Comparison of ENCODE assay signal across 22 cellular contexts in the genomic region with DNA sequence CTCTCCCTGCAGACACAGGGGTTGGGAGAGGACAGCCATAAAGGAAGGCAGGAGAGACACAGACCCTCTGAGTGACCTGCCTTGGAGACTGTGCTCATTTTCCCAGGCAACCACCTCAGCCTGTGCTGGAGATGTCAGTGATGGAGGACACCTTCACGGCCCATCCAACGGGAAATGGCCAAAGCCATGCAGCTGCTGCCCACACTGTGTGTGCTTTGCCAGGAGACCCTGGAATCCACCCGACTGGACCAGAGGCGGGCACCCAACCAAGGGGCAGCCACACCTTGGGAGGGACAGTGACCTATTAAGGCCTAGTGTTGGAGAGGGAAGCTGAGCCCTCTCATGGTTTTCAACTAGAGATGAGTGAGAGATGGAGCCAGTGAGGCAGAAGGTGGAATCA.
"Had no signal": no experiment of that assay in that cellular context is flagged by ENCODE, and none has a peak within 500 bp of the region (broad histone marks: within the 10 kb centered on the region; RNA-seq: fewer than 3 reads in every experiment).

No MANE protein-coding gene starts in this region.

- H3K4me2 ChIP-seq: hepatocyte, smooth muscle cell had no signal

- H3K4me3 ChIP-seq: hepatocyte, right lobe of liver, SK-N-MC, smooth muscle cell, tibial artery had no signal

- H3K9ac ChIP-seq: parathyroid adenoma had no signal

- H3K27ac ChIP-seq: foreskin keratinocyte, hepatocyte, parathyroid adenoma, right lobe of liver, SK-N-MC, tibial artery had no signal

- H2AFZ ChIP-seq: hepatocyte, parathyroid adenoma had no signal

- H3K36me3 ChIP-seq: right lobe of liver, tibial artery had no signal

- ATAC-seq: activated T-helper 17 cell treated with anti-CD3 and anti-CD28 coated beads, Interleukin-2, amount 50 U/mL, for 72 hours; foreskin keratinocyte; right lobe of liver; T-helper 17 cell had no signal

- H3K27ac Mint-ChIP-seq: activated CD4-positive, alpha-beta memory T cell treated with anti-CD3 and anti-CD28 coated beads for 36 hours; activated naive CD8-positive, alpha-beta T cell treated with anti-CD3 and anti-CD28 coated beads for 36 hours; activated T-cell treated with anti-CD3 and anti-CD28 coated beads, Interleukin-2, amount 50 U/mL, for 24 hours; activated T-helper 17 cell treated with anti-CD3 and anti-CD28 coated beads, Interleukin-2, amount 50 U/mL, for 72 hours; immature natural killer cell; natural killer cell treated with Interleukin-12 subunit alpha and Interleukin-12 subunit beta and Interleukin-15 and Interleukin-18, amount 100 ng/mL, for 72 hours; T-helper 17 cell had no signal

- H3K27me3 ChIP-seq: foreskin keratinocyte, right lobe of liver had no signal

- H3K4me3 Mint-ChIP-seq: activated CD4-positive, alpha-beta memory T cell treated with anti-CD3 and anti-CD28 coated beads for 36 hours; activated naive CD8-positive, alpha-beta T cell treated with anti-CD3 and anti-CD28 coated beads for 36 hours; activated T-cell treated with anti-CD3 and anti-CD28 coated beads, Interleukin-2, amount 50 U/mL, for 24 hours; activated T-helper 17 cell treated with anti-CD3 and anti-CD28 coated beads, Interleukin-2, amount 50 U/mL, for 72 hours; central memory CD8-positive, alpha-beta T cell; immature natural killer cell; natural killer cell treated with Interleukin-12 subunit alpha and Interleukin-12 subunit beta and Interleukin-15 and Interleukin-18, amount 100 ng/mL, for 72 hours; T-helper 17 cell had no signal

- DNase-seq: activated CD4-positive, alpha-beta memory T cell treated with anti-CD3 and anti-CD28 coated beads for 36 hours; activated CD4-positive, alpha-beta T cell treated with anti-CD3 and anti-CD28 coated beads for 4 hours; activated CD4-positive, CD25-positive, alpha-beta regulatory T cell; activated naive CD4-positive, alpha-beta T cell treated with Interleukin-2 at 50 U/mL for 16 hours; activated naive CD8-positive, alpha-beta T cell treated with anti-CD3 and anti-CD28 coated beads for 36 hours; activated T-cell treated with anti-CD3 and anti-CD28 coated beads, Interleukin-2, amount 50 U/mL, for 24 hours; effector CD4-positive, alpha-beta T cell; foreskin keratinocyte; immature natural killer cell; stimulated activated CD4-positive, alpha-beta T cell treated with anti-CD3 and anti-CD28 coated beads, Interleukin-15, amount 100 ng/mL, for 24 hours; stimulated activated naive CD4-positive, alpha-beta T cell treated with Interleukin-2 at 50 U/mL for 16 hours; SW 1271; T-helper 17 cell had no signal

- H3K4me1 Mint-ChIP-seq: activated naive CD8-positive, alpha-beta T cell treated with anti-CD3 and anti-CD28 coated beads for 36 hours; activated T-helper 17 cell treated with anti-CD3 and anti-CD28 coated beads, Interleukin-2, amount 50 U/mL, for 72 hours; central memory CD8-positive, alpha-beta T cell; immature natural killer cell; T-helper 17 cell had no signal

- H3K9me3 ChIP-seq: right lobe of liver had no signal

- H3K4me1 ChIP-seq: foreskin keratinocyte, parathyroid adenoma, right lobe of liver, tibial artery had no signal

- H3K9me3 Mint-ChIP-seq: activated T-cell treated with anti-CD3 and anti-CD28 coated beads, Interleukin-2, amount 50 U/mL, for 24 hours had no signal
